In the genomic region with DNA sequence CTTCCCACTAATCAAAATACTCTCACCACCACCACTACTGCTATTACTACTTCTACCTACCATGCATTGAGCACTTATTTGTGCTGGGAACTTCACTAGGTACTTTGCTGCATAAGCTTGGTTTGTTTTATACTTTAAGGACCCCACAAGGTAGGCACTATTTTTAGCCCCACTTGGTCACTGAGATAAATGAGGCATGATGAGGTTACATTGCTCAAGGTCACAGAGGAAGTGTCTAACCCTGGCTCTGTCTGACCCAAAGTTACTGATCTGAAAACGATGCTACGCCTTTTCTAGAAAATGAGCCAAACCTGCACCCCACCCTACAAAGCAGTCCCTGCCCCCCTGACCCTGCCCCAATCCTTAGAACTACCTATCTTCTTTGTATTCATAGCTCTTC, we compare ENCODE assay signal across 28 cellular contexts. TPM values are rescaled to one million over a fixed set of nuclear protein-coding genes. Genes with fewer than 3 reads are reported as not detected.
DNase-seq lines count a peak whose midpoint lies in the region; ATAC-seq and TF ChIP-seq lines count a peak whose summit lies in the region.
"Had no signal": no experiment of that assay in that cellular context is flagged by ENCODE, and none has a peak within 500 bp of the region (broad histone marks: within the 10 kb centered on the region; RNA-seq: fewer than 3 reads in every experiment).

No MANE protein-coding gene starts in this region.

- peak overlapping the region; percentile 19 for H3K27ac Mint-ChIP-seq in chondrocyte (ENCODE audit: unreplicated experiment)
- H3K27ac Mint-ChIP-seq: activated CD4-positive, alpha-beta memory T cell treated with anti-CD3 and anti-CD28 coated beads, Interleukin-2, amount 10 ng/mL, durations not matched to agents 7 days and 5 days; CD4-positive, CD25-positive, alpha-beta regulatory T cell; stimulated activated naive B cell treated with anti-CD40 and anti-IgM and Interleukin-4, amounts not matched to agents 10 μg/mL and 1 μg/mL and 100 μg/mL, for 72 hours; T-helper 2 cell treated with Interferon-gamma antibody and Interleukin-4, amounts not matched to agents 5 μg/mL and 100 μg/mL, for 36 hours had no signal

- CTCF ChIA-PET in HEK293 (lab: Yijun Ruan, JAX), result no interaction called here

- H3K4me3 ChIP-seq in HEK293 (ENCODE audit: low read depth, low read length), result no peak overlapping the region
- H3K4me3 ChIP-seq in right atrium auricular region, result no peak overlapping the region
- no peak overlapping the region for H3K4me3 ChIP-seq in psoas muscle
- H3K4me3 ChIP-seq: A549, body of pancreas, PC-9 had no signal

- no peaks in the 10 kb centered on the region for H3K27me3 Mint-ChIP-seq in chondrocyte (ENCODE audit: low read depth)
- H3K27me3 Mint-ChIP-seq: stimulated activated naive B cell treated with anti-CD40 and anti-IgM and Interleukin-4, amounts not matched to agents 10 μg/mL and 1 μg/mL and 100 μg/mL, for 72 hours had no signal

- H3K27ac ChIP-seq in HEK293 (ENCODE audit: extremely low read depth, low read depth, low read length) (no peak overlapping the region), right atrium auricular region (peak overlapping the region; percentile 49 to 54), psoas muscle (peak overlapping the region; percentile 71)
- H3K27ac ChIP-seq: body of pancreas, KMS-11, PC-9 had no signal

- no peaks in the 10 kb centered on the region for H3K9me3 Mint-ChIP-seq in chondrocyte (ENCODE audit: low read depth)
- H3K9me3 Mint-ChIP-seq: activated CD4-positive, alpha-beta memory T cell treated with anti-CD3 and anti-CD28 coated beads, Interleukin-2, amount 10 ng/mL, durations not matched to agents 7 days and 5 days; CD4-positive, CD25-positive, alpha-beta regulatory T cell; stimulated activated naive B cell treated with anti-CD40 and anti-IgM and Interleukin-4, amounts not matched to agents 10 μg/mL and 1 μg/mL and 100 μg/mL, for 72 hours; T-helper 2 cell treated with Interferon-gamma antibody and Interleukin-4, amounts not matched to agents 5 μg/mL and 100 μg/mL, for 36 hours had no signal

- DNase-seq in chondrocyte (ENCODE audit: low spot score), result no peak
- DNase-seq in right atrium auricular region (ENCODE audit: low spot score), result no peak
- no peak for DNase-seq in psoas muscle
- DNase-seq in HCEC 1CT, result no peak
- DNase-seq in dedifferentiated amniotic fluid mesenchymal stem cell (ENCODE audit: extremely low spot score), result no peak
- DNase-seq: activated CD4-positive, alpha-beta memory T cell treated with anti-CD3 and anti-CD28 coated beads, Interleukin-2, amount 10 ng/mL, durations not matched to agents 7 days and 5 days; activated CD8-positive, alpha-beta memory T cell treated with anti-CD3 and anti-CD28 coated beads, Interleukin-2, amount 50 U/mL, for 4 hours; activated naive CD4-positive, alpha-beta T cell; AML-193; body of pancreas; CD4-positive, CD25-positive, alpha-beta regulatory T cell; DND-41; GF-D8; NCI-H1417; NCI-H2081; NCI-H2227 treated with DMSO at 0.1 percent for 48 hours; NCI-H526; NK-92 treated with Interleukin-12 subunit alpha and Interleukin-12 subunit beta, amount 100 ng/mL, for 24 hours; PC-9; SIG-M5; stimulated activated naive B cell treated with anti-CD40 and anti-IgM and Interleukin-4, amounts not matched to agents 10 μg/mL and 1 μg/mL and 100 μg/mL, for 72 hours had no signal

- peak in 3 of 4 donors; percentile 63 to 69 (median 68) for ATAC-seq in psoas muscle
- no peak for ATAC-seq in HG03342 (IDR thresholded peaks at IDR 0.05; ENCODE audit: unreplicated experiment)
- no peak for ATAC-seq in HG03175 (IDR thresholded peaks at IDR 0.05; ENCODE audit: unreplicated experiment)
- ATAC-seq: body of pancreas; HCT116; stimulated activated naive B cell treated with anti-CD40 and anti-IgM and Interleukin-4, amounts not matched to agents 10 μg/mL and 1 μg/mL and 100 μg/mL, for 72 hours had no signal

- H3K4me1 Mint-ChIP-seq in chondrocyte (ENCODE audit: low read depth), result peaks cover 69% of the 10 kb centered on the region
- H3K4me1 Mint-ChIP-seq: stimulated activated naive B cell treated with anti-CD40 and anti-IgM and Interleukin-4, amounts not matched to agents 10 μg/mL and 1 μg/mL and 100 μg/mL, for 72 hours had no signal

- no peaks in the 10 kb centered on the region for H3K27me3 ChIP-seq in right atrium auricular region
- no peaks in the 10 kb centered on the region for H3K27me3 ChIP-seq in psoas muscle (ENCODE audit: insufficient read depth in 3 of 3, low read length in 2 of 3)
- H3K27me3 ChIP-seq: body of pancreas had no signal

- 40 to 78% (median 56%) methylated on average over 2 of the region's 2 CpGs for WGBS in psoas muscle, 3 donors

- H3K36me3 ChIP-seq in HEK293 (ENCODE audit: control insufficient read depth in 2 of 2, insufficient read depth in 1 of 2, low read length in 2 of 2), result no peaks in the 10 kb centered on the region
- H3K36me3 ChIP-seq in right atrium auricular region, result peaks cover 5% of the 10 kb centered on the region
- peaks cover 0 to 5% of the 10 kb centered on the region in 2 donors for H3K36me3 ChIP-seq in psoas muscle (ENCODE audit: insufficient read depth in 1 of 2, low read depth in 1 of 2)

- intact Hi-C loops in psoas muscle (cut with DNase I), result no loop called here

- no peak for TF ChIP-seq CTCF in HEK293 (tag by site-specific recombination; IDR thresholded peaks at IDR 0.05)
- TF ChIP-seq CTCF in chondrocyte (IDR thresholded peaks at IDR 0.05), result no peak
- TF ChIP-seq CTCF in right atrium auricular region (IDR thresholded peaks at IDR 0.05), result no peak
- no peak for TF ChIP-seq CTCF in psoas muscle (IDR thresholded peaks at IDR 0.05)

- H3K9me3 ChIP-seq in HEK293 (ENCODE audit: control insufficient read depth, insufficient read depth, low read depth, low read length) (no peaks in the 10 kb centered on the region), right atrium auricular region (no peaks in the 10 kb centered on the region), psoas muscle (no peaks in the 10 kb centered on the region)
- H3K9me3 ChIP-seq: A549, body of pancreas had no signal

- no peak overlapping the region for H3K4me3 Mint-ChIP-seq in chondrocyte (ENCODE audit: unreplicated experiment)
- H3K4me3 Mint-ChIP-seq: activated CD4-positive, alpha-beta memory T cell treated with anti-CD3 and anti-CD28 coated beads, Interleukin-2, amount 10 ng/mL, durations not matched to agents 7 days and 5 days; CD4-positive, CD25-positive, alpha-beta regulatory T cell; stimulated activated naive B cell treated with anti-CD40 and anti-IgM and Interleukin-4, amounts not matched to agents 10 μg/mL and 1 μg/mL and 100 μg/mL, for 72 hours; T-helper 2 cell treated with Interferon-gamma antibody and Interleukin-4, amounts not matched to agents 5 μg/mL and 100 μg/mL, for 36 hours had no signal

- peaks cover 2% of the 10 kb centered on the region; the same call in 1 of the 2 replicates for H3K4me1 ChIP-seq in HEK293 (ENCODE audit: control insufficient read depth, insufficient read depth, low read length)
- peaks cover 0 to 86% of the 10 kb centered on the region in 2 donors for H3K4me1 ChIP-seq in right atrium auricular region
- peaks cover 56% of the 10 kb centered on the region for H3K4me1 ChIP-seq in psoas muscle

- POLR2A ChIA-PET in HEK293 (lab: Yijun Ruan, JAX), result no interaction called here

- H3K36me3 Mint-ChIP-seq in chondrocyte (ENCODE audit: low read depth), result peaks cover 11% of the 10 kb centered on the region
- H3K36me3 Mint-ChIP-seq: CD4-positive, CD25-positive, alpha-beta regulatory T cell; stimulated activated naive B cell treated with anti-CD40 and anti-IgM and Interleukin-4, amounts not matched to agents 10 μg/mL and 1 μg/mL and 100 μg/mL, for 72 hours had no signal

TF ChIP-seq in HEK293, 187 proteins besides CTCF, POLR2A, EP300 and RAD21:
- TF ChIP-seq GLI2 (tag by site-specific recombination; IDR thresholded peaks at IDR 0.05; ENCODE audit: borderline replicate concordance, low read depth) (no peak), MYNN (tag by site-specific recombination; IDR thresholded peaks at IDR 0.05; ENCODE audit: borderline replicate concordance) (0 out of 2 replicates have a peak, but pooled peaks have one; percentile 77)

RNA-seq across cellular contexts. Expression of gene NRP1, which starts 35.6 kb away (rescaled TPM):
- total RNA-seq in chondrocyte, result 111 to 126 TPM (median 122 TPM) in 3 replicates
- total RNA-seq in right atrium auricular region, result 10 to 100 TPM; 54.6 to 83.1 TPM
- 10 to 100 TPM; 29.1 to 54.8 (median 42.9) TPM for total RNA-seq in psoas muscle
- polyA plus RNA-seq in psoas muscle, result 10 to 100 TPM; 10.9 to 31.2 (median 11.4) TPM
- total RNA-seq: CD4-positive, CD25-positive, alpha-beta regulatory T cell had no signal

Comparison
In these comparisons a context has a peak if more than half of its experiments do, and no peak if none do; other contexts are left out.
1. ATAC-seq: peak in psoas muscle (3 of 4); none in HG03342 (single experiment) and HG03175 (single experiment).